In genomic region chr1:146051853-146052676, GRCh38 we compare ENCODE assay signal across 9 cellular contexts. TPM values are rescaled to one million over a fixed set of nuclear protein-coding genes. Genes with fewer than 3 reads are reported as not detected.
DNase-seq lines count a peak whose midpoint lies in the region; ATAC-seq and TF ChIP-seq lines count a peak whose summit lies in the region.
"Not testable (repeated sequence)": the region's sequence is repeated elsewhere in the genome, so short reads cannot be mapped to it uniquely, and the experiment has no call there.
"Had no signal": no experiment of that assay in that cellular context is flagged by ENCODE, and none has a peak within 500 bp of the region (broad histone marks: within the 10 kb centered on the region; RNA-seq: fewer than 3 reads in every experiment).

No MANE protein-coding gene starts in this region.

- peak overlapping the region; percentile 79 for H3K27ac ChIP-seq in PC-3 (ENCODE audit: low read length)

- POLR2A ChIA-PET in PC-3 (lab: Charles Lee; ENCODE audit: unreplicated experiment): interaction anchor here (0.6 to 1.2 kb wide), 8 partner anchors 13 to 194 kb away, joined by 3 to 9 read pairs (median 6); partner anchors contain the start of gene PIAS3

- H3K9ac ChIP-seq in PC-3 (ENCODE audit: low read length): peak overlapping the region; percentile 81

- intact Hi-C loops in PC-3 (cut with micrococcal nuclease); mucosa of descending colon (cut with DNase I, micrococcal nuclease): not testable (repeated sequence)

- H2AFZ ChIP-seq in PC-3 (ENCODE audit: low read length): peak overlapping the region; percentile 78

- H3K36me3 ChIP-seq in PC-3 (ENCODE audit: low read depth, low read length); mucosa of descending colon (ENCODE audit: low read depth): not testable (repeated sequence)

- peak; percentile 85 for DNase-seq in D341Med (ENCODE audit: low spot score)
- peak; percentile 96 for DNase-seq in Jurkat, Clone E6-1 (ENCODE audit: low read depth, low spot score)
- peak; percentile 99 for DNase-seq in PC-3
- DNase-seq in activated T-cell treated with anti-CD3 and anti-CD28 coated beads, Interleukin-2, amount 50 U/mL, for 24 hours: peak; percentile 84
- DNase-seq in epithelial cell of proximal tubule (ENCODE audit: low read depth): peak; percentile 94
- DNase-seq in mucosa of descending colon: peak; percentile 83 to 92 (median 91)
- peak; percentile 42 to 47 for DNase-seq in stimulated activated CD8-positive, alpha-beta memory T cell treated with anti-CD3 and anti-CD28 coated beads, Interleukin-2, amount 100 ng/mL, for 1 hour (ENCODE audit: low read depth in 2 of 2)

- ATAC-seq in GM21526 (IDR thresholded peaks at IDR 0.05; ENCODE audit: low FRiP score, unreplicated experiment) (peak; percentile 70), PC-3 (peak; percentile 96), mucosa of descending colon (peak; percentile 98)

- not testable (repeated sequence) for H3K27me3 ChIP-seq in PC-3 (ENCODE audit: low read length)

- H3K4me1 ChIP-seq in PC-3 (ENCODE audit: insufficient read depth, low read length); mucosa of descending colon (ENCODE audit: low read depth): not testable (repeated sequence)

- H3K9me3 Mint-ChIP-seq in activated T-cell treated with anti-CD3 and anti-CD28 coated beads, Interleukin-2, amount 50 U/mL, for 24 hours: not testable (repeated sequence)

- CTCF ChIA-PET in PC-3 (lab: Charles Lee): interaction anchor here (0.5 to 1.0 kb wide), 2 partner anchors 13 to 14 kb away, joined by 3 to 4 read pairs; no protein-coding TSS in a partner anchor

- H3K4me3 ChIP-seq in Jurkat, Clone E6-1 (ENCODE audit: low read length): peak overlapping the region; percentile 49
- peak overlapping the region; percentile 64 for H3K4me3 ChIP-seq in PC-3 (ENCODE audit: low read length)
- peak overlapping the region; percentile 50 for H3K4me3 ChIP-seq in epithelial cell of proximal tubule (ENCODE audit: low read depth, low read length)
- not testable (repeated sequence) for H3K4me3 ChIP-seq in mucosa of descending colon

- not testable (repeated sequence) for H3K27me3 Mint-ChIP-seq in activated T-cell treated with anti-CD3 and anti-CD28 coated beads, Interleukin-2, amount 50 U/mL, for 24 hours

- not testable (repeated sequence) for H3K9me2 ChIP-seq in PC-3 (replicated peaks; ENCODE audit: low read length)

- not testable (repeated sequence) for H3K36me3 Mint-ChIP-seq in activated T-cell treated with anti-CD3 and anti-CD28 coated beads, Interleukin-2, amount 50 U/mL, for 24 hours (ENCODE audit: low read depth)

- H3F3A ChIP-seq in PC-3 (ENCODE audit: low read length, unreplicated experiment): not testable (repeated sequence)

- H3K27ac Mint-ChIP-seq in activated T-cell treated with anti-CD3 and anti-CD28 coated beads, Interleukin-2, amount 50 U/mL, for 24 hours: peak overlapping the region; percentile 100

- peaks cover 35% of the 10 kb centered on the region for H3K4me1 Mint-ChIP-seq in activated T-cell treated with anti-CD3 and anti-CD28 coated beads, Interleukin-2, amount 50 U/mL, for 24 hours (ENCODE audit: low read depth)

- peak overlapping the region; percentile 85 for H3K4me2 ChIP-seq in PC-3 (ENCODE audit: low read length)

- H3K9me3 ChIP-seq in PC-3 (ENCODE audit: low read length); mucosa of descending colon: not testable (repeated sequence)

- TF ChIP-seq CTCF in PC-3 (conservative IDR thresholded peaks at IDR 0.05; ENCODE audit: low read depth, low read length); epithelial cell of proximal tubule (conservative IDR thresholded peaks at IDR 0.05; ENCODE audit: low read depth, low read length); mucosa of descending colon (IDR thresholded peaks at IDR 0.05): not testable (repeated sequence)

- BruUV-seq in PC-3 (replicated peaks; lab: Mats Ljungman, UMichigan): TSS peak; percentile 100

- H4K20me1 ChIP-seq in PC-3 (ENCODE audit: low read length): not testable (repeated sequence)

- peak overlapping the region; percentile 80 for H3K4me3 Mint-ChIP-seq in activated T-cell treated with anti-CD3 and anti-CD28 coated beads, Interleukin-2, amount 50 U/mL, for 24 hours

- H3K79me2 ChIP-seq in PC-3 (ENCODE audit: low read length): not testable (repeated sequence)

RNA-seq across cellular contexts. Expression of gene HJV, which starts 30.5 kb away (rescaled TPM):
- polyA plus RNA-seq in Jurkat, Clone E6-1 (2012; ENCODE audit: insufficient read depth, insufficient read length): not detected
- total RNA-seq in PC-3 (2014; rRNA removed) (not detected in 2 replicates), epithelial cell of proximal tubule (0.35 TPM in 1 of 2 replicates, not detected in the other), mucosa of descending colon (not detected)
- total RNA-seq: activated CD8-positive, alpha-beta memory T cell treated with anti-CD3 and anti-CD28 coated beads for 36 hours had no signal

RNA-seq across cellular contexts. Expression of gene TXNIP, which starts 55.7 kb away (rescaled TPM):
- polyA plus RNA-seq in Jurkat, Clone E6-1 (2012; ENCODE audit: insufficient read depth, insufficient read length): 35.6 TPM
- total RNA-seq in PC-3 (2014; rRNA removed) (45.3 and 66.6 TPM in 2 replicates), epithelial cell of proximal tubule (22.1 and 198 TPM in 2 replicates), mucosa of descending colon (1,000 to 10,000 TPM in 1 of 3 donors, 100 to 1,000 TPM in 2; 683 to 1,682 (median 830) TPM)

Comparison
In these comparisons a context has a peak if more than half of its experiments do, and no peak if none do; other contexts are left out.
1. DNase-seq: peak in every context shown above with its lines; median percentile 99 in PC-3; 96 in Jurkat, Clone E6-1; 94 in epithelial cell of proximal tubule; 91 in mucosa of descending colon; 85 in D341Med; 84 in activated T-cell treated with anti-CD3 and anti-CD28 coated beads, Interleukin-2, amount 50 U/mL, for 24 hours; 44 in stimulated activated CD8-positive, alpha-beta memory T cell treated with anti-CD3 and anti-CD28 coated beads, Interleukin-2, amount 100 ng/mL, for 1 hour.